ENCODE assay signal across 17 cellular contexts in the genomic region with DNA sequence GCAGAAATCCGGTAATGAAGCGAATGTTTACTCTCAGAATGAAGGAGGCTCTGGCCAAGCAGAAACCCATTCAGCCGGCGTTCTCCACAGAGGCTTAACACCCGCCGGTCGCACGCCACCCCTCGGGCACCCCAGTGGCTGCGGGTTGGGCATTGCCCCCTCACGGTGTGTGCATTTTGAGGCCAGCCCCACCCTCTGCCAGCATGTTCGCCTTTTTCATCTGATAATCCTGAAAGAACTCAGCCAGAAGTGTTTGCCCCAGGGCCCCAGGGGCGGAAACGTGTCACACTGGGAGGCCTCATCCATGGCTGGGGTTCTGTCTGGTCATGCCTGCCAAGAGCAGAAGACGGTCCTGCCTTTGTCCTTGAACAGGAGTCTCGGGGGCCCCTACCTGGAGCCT. TPM values are rescaled to one million over a fixed set of nuclear protein-coding genes. Genes with fewer than 3 reads are reported as not detected.
DNase-seq lines count a peak whose midpoint lies in the region; ATAC-seq and TF ChIP-seq lines count a peak whose summit lies in the region.
"Had no signal": no experiment of that assay in that cellular context is flagged by ENCODE, and none has a peak within 500 bp of the region (broad histone marks: within the 10 kb centered on the region; RNA-seq: fewer than 3 reads in every experiment).

No MANE protein-coding gene starts in this region.

- ATAC-seq in GM18519 (IDR thresholded peaks at IDR 0.05; ENCODE audit: low FRiP score, unreplicated experiment), result no peak

- peak; percentile 50 for DNase-seq in Daoy (ENCODE audit: low read depth)
- peak; percentile 29 for DNase-seq in NCI-H2081 treated with DMSO at 0.1 percent for 48 hours (lab: John Stamatoyannopoulos, UW)
- peak; percentile 54 to 82 for DNase-seq in breast epithelium (ENCODE audit: low spot score in 2 of 2)
- DNase-seq in NCI-H2107 treated with DMSO at 0.1 percent for 48 hours (lab: John Stamatoyannopoulos, UW; ENCODE audit: unreplicated experiment), result no peak
- no peak for DNase-seq in Caco-2
- DNase-seq in DMS53 treated with DMSO at 0.1 percent for 48 hours (lab: John Stamatoyannopoulos, UW; ENCODE audit: unreplicated experiment), result no peak
- DNase-seq: activated CD4-positive, alpha-beta T cell treated with anti-CD3 and anti-CD28 coated beads, Interleukin-2, amount 50 U/mL, for 48 hours; activated naive CD4-positive, alpha-beta T cell treated with Interleukin-2 at 50 U/mL for 16 hours; NCI-H2029; RPMI8226; WERI-Rb-1 had no signal

- no peaks in the 10 kb centered on the region for H3K9me3 ChIP-seq in breast epithelium
- H3K9me3 ChIP-seq in parathyroid adenoma (ENCODE audit: control insufficient read depth, low read length), result no peaks in the 10 kb centered on the region
- no peaks in the 10 kb centered on the region for H3K9me3 ChIP-seq in Caco-2

- intact Hi-C loops in breast epithelium (cut with DNase I; ENCODE audit: low total_unique reads), result no loop called here
- intact Hi-C loops in Caco-2 (cut with micrococcal nuclease; ENCODE audit: unreplicated experiment), result no loop called here

- no peak overlapping the region for H3K4me3 Mint-ChIP-seq in Caco-2 (ENCODE audit: unreplicated experiment)
- H3K4me3 Mint-ChIP-seq: nephron had no signal

- no peaks in the 10 kb centered on the region for H3K4me1 Mint-ChIP-seq in Caco-2 (ENCODE audit: low read depth, unreplicated experiment)

- H3K4me3 ChIP-seq in breast epithelium, result peak overlapping the region in 2 of 3 donors; percentile 8 to 41
- no peak overlapping the region for H3K4me3 ChIP-seq in parathyroid adenoma (ENCODE audit: low read depth, low read length)
- H3K4me3 ChIP-seq in Caco-2 (ENCODE audit: low read depth, low read length), result no peak overlapping the region

- CTCF ChIA-PET in Caco-2 (lab: Charles Lee), result no interaction called here

- H2AFZ ChIP-seq in parathyroid adenoma, result peak overlapping the region; percentile 68

- TF ChIP-seq CTCF in breast epithelium (IDR thresholded peaks at IDR 0.05), result no peak
- peak; percentile 27 for TF ChIP-seq CTCF in parathyroid adenoma (IDR thresholded peaks at IDR 0.05)
- TF ChIP-seq CTCF in Caco-2 (IDR thresholded peaks at IDR 0.05; ENCODE audit: insufficient read depth in 1 of 2, low read depth in 1 of 2, low read length in 1 of 2, severe bottlenecking in 1 of 2, unreplicated experiment in 1 of 2), result no peak

- H3K9ac ChIP-seq in parathyroid adenoma, result no peak overlapping the region

- peaks cover 2 to 3% of the 10 kb centered on the region in 2 donors for H3K4me1 ChIP-seq in breast epithelium
- H3K4me1 ChIP-seq in parathyroid adenoma, result peaks cover 14% of the 10 kb centered on the region
- no peaks in the 10 kb centered on the region for H3K4me1 ChIP-seq in Caco-2

- POLR2A ChIA-PET in Caco-2 (lab: Charles Lee), result no interaction called here

- peaks cover 9% of the 10 kb centered on the region for H3K36me3 Mint-ChIP-seq in Caco-2 (ENCODE audit: insufficient read depth, unreplicated experiment)

- BruUV-seq in Caco-2 (replicated peaks; lab: Mats Ljungman, UMichigan), result no TSS peak

- peak overlapping the region; percentile 21 to 63 for H3K27ac ChIP-seq in breast epithelium
- peak overlapping the region; percentile 72 for H3K27ac ChIP-seq in parathyroid adenoma
- H3K27ac ChIP-seq: WERI-Rb-1 had no signal

- H3K27me3 Mint-ChIP-seq in Caco-2 (ENCODE audit: insufficient read depth, unreplicated experiment), result no peaks in the 10 kb centered on the region

- no peaks in the 10 kb centered on the region for H3K79me2 ChIP-seq in parathyroid adenoma

- H3K27me3 ChIP-seq in breast epithelium, result no peaks in the 10 kb centered on the region
- H3K27me3 ChIP-seq in parathyroid adenoma (ENCODE audit: control insufficient read depth, insufficient read depth, low read length), result no peaks in the 10 kb centered on the region
- H3K27me3 ChIP-seq in Caco-2 (replicated peaks; ENCODE audit: control insufficient read depth, insufficient read depth, low read length), result no peaks in the 10 kb centered on the region

- no peak for TF ChIP-seq POLR2A in breast epithelium (IDR thresholded peaks at IDR 0.05)

- no peak overlapping the region for H3K4me2 ChIP-seq in parathyroid adenoma (ENCODE audit: low read length)

- H3K27ac Mint-ChIP-seq in Caco-2 (ENCODE audit: unreplicated experiment), result no peak overlapping the region
- H3K27ac Mint-ChIP-seq: nephron had no signal

- H3K36me3 ChIP-seq in breast epithelium (no peaks in the 10 kb centered on the region), parathyroid adenoma (ENCODE audit: control insufficient read depth, insufficient read depth, low read length) (no peaks in the 10 kb centered on the region), Caco-2 (ENCODE audit: control insufficient read depth, insufficient read depth, low read length) (no peaks in the 10 kb centered on the region; the same call in 1 of the 2 replicates)

- H3K9me3 Mint-ChIP-seq in Caco-2 (ENCODE audit: unreplicated experiment), result no peaks in the 10 kb centered on the region
- H3K9me3 Mint-ChIP-seq: nephron had no signal

RNA-seq across cellular contexts. Expression of a gene that starts 34.2 kb away (rescaled TPM):
- not detected in 2 replicates for total RNA-seq in Daoy (2014; rRNA removed; shearing (Covaris generic))
- 1 to 10 TPM; 1.0 to 4.9 (median 2.2) TPM for total RNA-seq in breast epithelium
- 0.14 and 0.16 TPM in 2 replicates for total RNA-seq in Caco-2 (2022)
- total RNA-seq: HT1080; kidney epithelial cell; T-helper 1 cell treated with Interleukin-12 subunit alpha and Interleukin-12 subunit beta and Interleukin-4 antibody, amounts not matched to agents 30 ng/mL and 1 ng/mL, for 36 hours had no signal

Comparison
In these comparisons a context has a peak if more than half of its experiments do, and no peak if none do; other contexts are left out.
1. DNase-seq: peak in Daoy (single experiment), NCI-H2081 treated with DMSO at 0.1 percent for 48 hours (single experiment) and breast epithelium (2 of 2); none in NCI-H2107 treated with DMSO at 0.1 percent for 48 hours (single experiment), Caco-2 (0 of 2) and DMS53 treated with DMSO at 0.1 percent for 48 hours (single experiment).
2. H3K4me3 ChIP-seq: peak in breast epithelium (2 of 3); none in parathyroid adenoma (single experiment) and Caco-2 (single experiment).